8 cellular contexts compared by ENCODE assay signal in the genomic region with DNA sequence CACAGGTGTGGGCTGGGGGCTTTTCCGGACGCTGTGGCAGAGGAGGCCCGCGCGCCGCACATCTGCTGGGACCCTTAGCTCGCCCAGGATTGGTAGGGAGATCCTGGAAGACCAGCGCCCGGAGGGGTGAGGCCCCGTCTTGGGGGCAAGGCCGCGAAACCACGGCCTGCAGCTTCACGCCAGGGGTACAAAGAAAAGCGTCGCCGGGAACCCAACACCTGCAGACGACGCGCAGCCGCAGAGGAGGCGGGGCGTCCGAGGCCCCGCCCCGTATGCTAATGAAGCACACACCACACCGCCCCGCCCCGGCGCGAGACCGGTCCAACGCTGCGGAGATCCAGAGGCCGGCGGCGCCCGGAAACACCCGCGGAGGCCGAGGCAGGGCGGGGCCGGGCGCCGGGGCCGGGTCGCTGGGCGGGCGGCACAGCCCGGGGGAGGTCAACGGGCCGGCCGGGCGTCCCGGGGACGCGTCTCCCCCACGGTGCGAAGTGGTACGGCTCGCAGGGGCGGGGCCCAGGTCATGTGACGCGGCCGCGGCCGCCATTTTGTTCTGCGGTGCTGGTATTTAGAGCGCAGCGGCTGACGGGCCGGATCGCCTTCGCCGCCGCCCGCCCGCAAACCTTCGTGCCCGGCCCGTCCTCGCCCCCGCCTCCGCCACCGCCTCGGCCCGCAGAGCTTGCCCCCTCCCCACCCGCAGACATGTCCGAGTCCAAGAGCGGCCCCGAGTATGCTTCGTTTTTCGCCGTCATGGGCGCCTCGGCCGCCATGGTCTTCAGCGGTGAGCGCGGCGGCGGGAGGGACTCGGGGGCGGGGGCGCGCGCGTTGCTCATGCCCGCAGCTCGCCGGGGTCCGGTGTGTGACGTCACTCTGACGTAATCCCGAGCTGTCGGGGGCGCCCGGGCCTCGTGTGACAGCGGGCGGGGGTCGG. TPM values are rescaled to one million over a fixed set of nuclear protein-coding genes. Genes with fewer than 3 reads are reported as not detected.
DNase-seq lines count a peak whose midpoint lies in the region; ATAC-seq and TF ChIP-seq lines count a peak whose summit lies in the region.

ATP6V0C (plus strand) TSS at position 548 of the 928 bp plus-strand sequence; CDS start at position 700, 152 bp downstream.

- peak within 1 kb of the TSS; percentile 55; the same call in 1 of the 2 replicates for H3K27ac ChIP-seq in PC-3 (ENCODE audit: low read length)
- H3K27ac ChIP-seq in esophagus (ENCODE audit: low read depth in 2 of 2, low read length in 1 of 2), result peak within 1 kb of the TSS; percentile 98 to 99
- H3K27ac ChIP-seq in muscle layer of colon (ENCODE audit: low read depth, low read length), result peak within 1 kb of the TSS; percentile 90

- no peaks in the 10 kb centered on the region for H3K27me3 ChIP-seq in PC-3 (ENCODE audit: low read length)
- H3K27me3 ChIP-seq in esophagus (ENCODE audit: control insufficient read depth in 1 of 2, insufficient read depth in 2 of 2, low read length in 2 of 2), result no peaks in the 10 kb centered on the region
- H3K27me3 ChIP-seq in muscle layer of colon (ENCODE audit: control insufficient read depth in 1 of 2, insufficient read depth in 2 of 2, low read length in 2 of 2), result no peaks in the 10 kb centered on the region

- peak within 1 kb of the TSS; percentile 90 for H3K9ac ChIP-seq in PC-3 (ENCODE audit: low read length)
- peak within 1 kb of the TSS; percentile 99 for H3K9ac ChIP-seq in muscle layer of colon (ENCODE audit: low read length)

- peak; percentile 74 for DNase-seq in DMS153 (lab: John Stamatoyannopoulos, UW)
- peak; percentile 91 for DNase-seq in Jurkat, Clone E6-1 (ENCODE audit: low read depth, low spot score)
- peak; percentile 88 for DNase-seq in PC-3
- peak; percentile 94 for DNase-seq in activated T-cell treated with anti-CD3 and anti-CD28 coated beads, Interleukin-2, amount 50 U/mL, for 24 hours
- peak; percentile 78 to 81 for DNase-seq in stimulated activated CD8-positive, alpha-beta memory T cell treated with anti-CD3 and anti-CD28 coated beads, Interleukin-7, amount 100 ng/mL, for 1 hour (ENCODE audit: low read depth in 2 of 2)

- peaks cover 26% of the 10 kb centered on the region for H3K4me1 ChIP-seq in PC-3 (ENCODE audit: insufficient read depth, low read length)
- peaks cover 12 to 42% of the 10 kb centered on the region in 2 donors for H3K4me1 ChIP-seq in esophagus (ENCODE audit: control insufficient read depth in 2 of 2, insufficient read depth in 2 of 2, low read length in 1 of 2)
- peaks cover 60% of the 10 kb centered on the region for H3K4me1 ChIP-seq in muscle layer of colon (ENCODE audit: insufficient read depth, low read length)

- H3K9me3 ChIP-seq in PC-3 (ENCODE audit: low read length), result no peaks in the 10 kb centered on the region
- no peaks in the 10 kb centered on the region for H3K9me3 ChIP-seq in esophagus (ENCODE audit: control insufficient read depth in 2 of 2, insufficient read depth in 1 of 2, low read depth in 1 of 2, low read length in 1 of 2)
- H3K9me3 ChIP-seq in muscle layer of colon (ENCODE audit: low read length), result no peaks in the 10 kb centered on the region

- no peak for TF ChIP-seq CTCF in PC-3 (conservative IDR thresholded peaks at IDR 0.05; ENCODE audit: low read depth, low read length)

- H3K9me2 ChIP-seq in PC-3 (replicated peaks; ENCODE audit: low read length), result no peaks in the 10 kb centered on the region

- H3K27me3 Mint-ChIP-seq in activated T-cell treated with anti-CD3 and anti-CD28 coated beads, Interleukin-2, amount 50 U/mL, for 24 hours, result no peaks in the 10 kb centered on the region

- peak within 1 kb of the TSS; percentile 97 for H3K27ac Mint-ChIP-seq in activated T-cell treated with anti-CD3 and anti-CD28 coated beads, Interleukin-2, amount 50 U/mL, for 24 hours

- BruUV-seq in PC-3 (replicated peaks; lab: Mats Ljungman, UMichigan), result no TSS peak

- H3K4me3 ChIP-seq in Jurkat, Clone E6-1 (ENCODE audit: low read length), result peak within 1 kb of the TSS; percentile 70
- H3K4me3 ChIP-seq in PC-3 (ENCODE audit: low read length) (peak within 1 kb of the TSS; percentile 81), esophagus (ENCODE audit: low read depth in 1 of 2, low read length in 2 of 2) (peak within 1 kb of the TSS; percentile 90 to 92), muscle layer of colon (ENCODE audit: low read depth in 1 of 2, low read length in 2 of 2) (peak within 1 kb of the TSS; percentile 90 to 95)

- H3K36me3 Mint-ChIP-seq in activated T-cell treated with anti-CD3 and anti-CD28 coated beads, Interleukin-2, amount 50 U/mL, for 24 hours (ENCODE audit: low read depth), result peaks cover 27% of the 10 kb centered on the region

- peak within 1 kb of the TSS; percentile 99 for H3K4me2 ChIP-seq in PC-3 (ENCODE audit: low read length)

- H3F3A ChIP-seq in PC-3 (ENCODE audit: low read length, unreplicated experiment), result no peaks in the 10 kb centered on the region

- no peaks in the 10 kb centered on the region for H3K9me3 Mint-ChIP-seq in activated T-cell treated with anti-CD3 and anti-CD28 coated beads, Interleukin-2, amount 50 U/mL, for 24 hours

- H3K4me3 Mint-ChIP-seq in activated T-cell treated with anti-CD3 and anti-CD28 coated beads, Interleukin-2, amount 50 U/mL, for 24 hours, result peak within 1 kb of the TSS; percentile 96

- CTCF ChIA-PET in PC-3 (lab: Charles Lee), result no interaction called here

- peaks cover 39% of the 10 kb centered on the region for H4K20me1 ChIP-seq in PC-3 (ENCODE audit: low read length)

- peaks cover 55% of the 10 kb centered on the region for H3K4me1 Mint-ChIP-seq in activated T-cell treated with anti-CD3 and anti-CD28 coated beads, Interleukin-2, amount 50 U/mL, for 24 hours (ENCODE audit: low read depth)

- POLR2A ChIA-PET in PC-3 (lab: Charles Lee; ENCODE audit: unreplicated experiment), result no interaction called here

- peak; percentile 64 for ATAC-seq in GM21619 (IDR thresholded peaks at IDR 0.05; ENCODE audit: unreplicated experiment)
- peak; percentile 90 for ATAC-seq in PC-3

- peak within 1 kb of the TSS; percentile 71; the same call in 1 of the 2 replicates for H2AFZ ChIP-seq in PC-3 (ENCODE audit: low read length)

- 1% methylated on average over 101 to 122 of the region's 122 CpGs for WGBS in esophagus, 2 donors

- no peaks in the 10 kb centered on the region for H3K36me3 ChIP-seq in PC-3 (ENCODE audit: low read depth, low read length)
- H3K36me3 ChIP-seq in esophagus (ENCODE audit: control insufficient read depth in 2 of 2, insufficient read depth in 2 of 2, low read length in 1 of 2), result peaks cover 0 to 4% of the 10 kb centered on the region in 2 donors
- H3K36me3 ChIP-seq in muscle layer of colon (ENCODE audit: insufficient read depth, low read length), result no peaks in the 10 kb centered on the region

- intact Hi-C loops in PC-3 (cut with micrococcal nuclease), result no loop called here

- peaks cover 48% of the 10 kb centered on the region for H3K79me2 ChIP-seq in PC-3 (ENCODE audit: low read length)

RNA-seq across cellular contexts. Expression of gene ATP6V0C, which starts in this region (rescaled TPM):
- polyA plus RNA-seq in Jurkat, Clone E6-1 (2012; ENCODE audit: insufficient read depth, insufficient read length), result 139 TPM
- 67.4 and 80.2 TPM in 2 replicates for total RNA-seq in PC-3 (2014; rRNA removed)
- 100 to 1,000 TPM; 196 to 214 TPM for polyA plus RNA-seq in esophagus

Comparison
In these comparisons a context has a peak if more than half of its experiments do, and no peak if none do; other contexts are left out.
1. Peak in every context shown above with its lines: DNase-seq, ATAC-seq, H3K4me3 ChIP-seq and H3K27ac ChIP-seq.